30 cellular contexts compared by ENCODE assay signal in the genomic region with DNA sequence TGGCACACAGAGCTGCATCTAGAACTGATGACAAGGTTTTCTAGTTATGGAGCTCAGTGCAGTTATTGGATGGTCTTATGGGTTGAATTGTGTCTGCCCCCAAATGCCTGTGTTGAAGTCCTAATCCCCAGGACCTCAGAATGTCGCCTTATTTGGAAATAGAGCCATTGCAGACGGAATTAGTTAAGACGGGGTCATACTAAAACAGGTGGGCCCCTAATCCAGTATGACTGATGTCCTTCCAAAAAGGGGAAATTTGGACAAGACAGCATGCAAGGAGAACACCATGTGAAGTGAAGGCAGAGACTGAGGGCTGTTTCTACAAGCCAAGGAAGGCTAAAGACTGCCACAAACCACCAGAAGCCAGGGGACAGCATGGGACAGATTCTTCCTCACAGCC.
"Had no signal": no experiment of that assay in that cellular context is flagged by ENCODE, and none has a peak within 500 bp of the region (broad histone marks: within the 10 kb centered on the region; RNA-seq: fewer than 3 reads in every experiment).

No MANE protein-coding gene starts in this region.

- DNase-seq: activated B cell treated with CpG ODN at 0.5 μM for 24 hours; activated CD4-positive, alpha-beta memory T cell treated with anti-CD3 and anti-CD28 coated beads for 36 hours; activated CD4-positive, alpha-beta T cell treated with anti-CD3 and anti-CD28 coated beads for 4 hours; activated CD4-positive, alpha-beta T cell treated with anti-CD3 and anti-CD28 coated beads, Interleukin-2, amount 10 ng/mL, durations not matched to agents 24 days and 14 days; activated CD4-positive, alpha-beta T cell treated with anti-CD3 and anti-CD28 coated beads, Interleukin-2, amount 50 U/mL, for 1 hour; activated CD4-positive, alpha-beta T cell treated with anti-CD3 and anti-CD28 coated beads, Interleukin-2, amount 50 U/mL, for 4 hours; activated CD4-positive, CD25-positive, alpha-beta regulatory T cell treated with anti-CD3 and anti-CD28 coated beads, Interleukin-2, amount 50 U/mL, for 72 hours; activated CD8-positive, alpha-beta memory T cell treated with anti-CD3 and anti-CD28 coated beads, Interleukin-2, amount 50 U/mL, for 4 hours; activated CD8-positive, alpha-beta T cell treated with anti-CD3 and anti-CD28 coated beads for 36 hours; activated effector memory CD4-positive, alpha-beta T cell treated with anti-CD3 and anti-CD28 coated beads, Interleukin-2, amount 50 U/mL, for 16 hours; activated gamma-delta T cell treated with Interleukin-2 at 50 U/mL for 16 hours; activated naive CD4-positive, alpha-beta T cell; activated naive CD4-positive, alpha-beta T cell treated with anti-CD3 and anti-CD28 coated beads for 36 hours; activated naive CD4-positive, alpha-beta T cell treated with anti-CD3 and anti-CD28 coated beads, Interleukin-2, amount 50 U/mL, for 16 hours; activated naive CD8-positive, alpha-beta T cell treated with anti-CD3 and anti-CD28 coated beads for 36 hours; activated T-cell treated with anti-CD3 and anti-CD28 coated beads for 4 hours; activated T-cell treated with anti-CD3 and anti-CD28 coated beads, Interleukin-2, amount 50 U/mL, for 1 hour; activated T-cell treated with anti-CD3 and anti-CD28 coated beads, Interleukin-2, amount 50 U/mL, for 4 hours; activated T-cell treated with anti-CD3 and anti-CD28 coated beads, Interleukin-2, amount 50 U/mL, for 72 hours; adrenal gland; amniotic stem cell; aorta; body of pancreas; brain microvascular endothelial cell; central memory CD4-positive, alpha-beta T cell; T-helper 1 cell; T-helper 2 cell; T-helper 9 cell had no signal

- H3K27me3 ChIP-seq: adrenal gland, body of pancreas, brain microvascular endothelial cell, breast epithelium had no signal

- H3K4me3 ChIP-seq: adrenal gland, body of pancreas, breast epithelium had no signal

- H3K27ac ChIP-seq: adrenal gland, body of pancreas, brain microvascular endothelial cell, breast epithelium, VCaP had no signal

- H3K9me3 ChIP-seq: body of pancreas had no signal

- H3K36me3 ChIP-seq: adrenal gland, brain microvascular endothelial cell, breast epithelium had no signal

- H3K4me1 ChIP-seq: adrenal gland, body of pancreas, breast epithelium had no signal
